Comparison of ENCODE assay signal across 2 cellular contexts in genomic region chr1:153981735-153982134, GRCh38. TPM values are rescaled to one million over a fixed set of nuclear protein-coding genes. Genes with fewer than 3 reads are reported as not detected.
"Had no signal": no experiment of that assay in that cellular context is flagged by ENCODE, and none has a peak within 500 bp of the region (broad histone marks: within the 10 kb centered on the region; RNA-seq: fewer than 3 reads in every experiment).

No MANE protein-coding gene starts in this region.

RNA-seq across cellular contexts. Expression of gene RAB13, which starts 4.4 kb away (rescaled TPM):
- polyA plus RNA-seq: immature natural killer cell; naive thymus-derived CD4-positive, alpha-beta T cell had no signal
